Comparison of ENCODE assay signal across 21 cellular contexts in the genomic region with DNA sequence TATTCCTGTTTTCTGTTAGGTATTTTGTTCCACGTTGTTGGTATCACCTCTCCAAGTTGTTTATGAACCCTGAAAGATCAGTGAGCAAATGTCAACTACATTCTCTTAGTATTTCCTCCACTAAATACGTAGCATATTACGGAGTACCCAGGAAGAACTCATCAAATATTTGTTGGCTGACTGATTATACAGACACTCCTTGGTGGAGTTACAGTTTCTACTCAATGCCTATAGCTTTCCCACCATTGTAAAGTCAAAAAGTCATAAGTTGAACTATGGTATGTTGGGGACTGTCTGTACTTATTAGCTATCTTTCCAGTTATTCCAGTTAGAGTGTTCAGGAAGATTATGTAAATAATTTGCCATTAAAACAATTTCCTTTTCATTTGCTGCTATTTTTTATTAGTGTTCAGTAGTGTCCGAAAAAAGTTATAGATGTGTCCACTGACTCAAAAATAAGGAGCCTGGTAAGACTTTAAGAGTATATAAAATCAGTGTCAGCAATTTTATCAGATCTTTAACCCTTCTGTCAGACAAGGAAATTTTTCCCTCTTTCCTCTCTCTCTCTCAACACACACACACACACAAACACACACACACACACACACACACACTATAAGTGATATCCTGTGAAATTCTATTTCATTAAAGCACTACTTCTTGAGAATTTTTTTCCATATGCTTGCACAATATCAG. TPM values are rescaled to one million over a fixed set of nuclear protein-coding genes. Genes with fewer than 3 reads are reported as not detected.
DNase-seq lines count a peak whose midpoint lies in the region; ATAC-seq, FAIRE-seq and TF ChIP-seq lines count a peak whose summit lies in the region.
"Had no signal": no experiment of that assay in that cellular context is flagged by ENCODE, and none has a peak within 500 bp of the region (broad histone marks: within the 10 kb centered on the region; RNA-seq: fewer than 3 reads in every experiment).

No MANE protein-coding gene starts in this region.

- no peak for TF ChIP-seq EP300 in K562 (IDR thresholded peaks at IDR 0.05; ENCODE audit: low read length)

- H2AFZ ChIP-seq in K562 (ENCODE audit: low read depth, low read length), result no peak overlapping the region
- H2AFZ ChIP-seq: GM23338 had no signal

- no peak overlapping the region for H3K4me2 ChIP-seq in K562 (ENCODE audit: insufficient read depth, low read length)
- H3K4me2 ChIP-seq: GM23338 had no signal

- no peaks in the 10 kb centered on the region for H3K79me2 ChIP-seq in K562 (ENCODE audit: control insufficient read depth, insufficient read depth, low read length)

- H3K9me1 ChIP-seq in K562 (ENCODE audit: control insufficient read depth, insufficient read depth, low read length), result no peaks in the 10 kb centered on the region

- ATAC-seq in K562 (no peak), left colon (peak; percentile 47), HG03097 (IDR thresholded peaks at IDR 0.05; ENCODE audit: low FRiP score, unreplicated experiment) (no peak), Right ventricle myocardium inferior (no peak)
- ATAC-seq: GM23338 had no signal

- H3K4me1 ChIP-seq in K562 (replicated peaks in 1 of 2; ENCODE audit: control insufficient read depth in 2 of 2, insufficient read depth in 2 of 2, low read length in 2 of 2), result no peaks in the 10 kb centered on the region
- H3K4me1 ChIP-seq: Peyer's patch had no signal

- no peak for TF ChIP-seq CTCF in K562 (IDR thresholded peaks at IDR 0.05 in 2 of 3, conservative IDR thresholded peaks at IDR 0.05 in 1 of 3; ENCODE audit: insufficient read depth in 2 of 3, low read depth in 1 of 3, low read length in 3 of 3)

- POLR2A ChIA-PET in K562 (lab: Yijun Ruan, JAX), result no interaction called here

- no peak for TF ChIP-seq RAD21 in K562 (CRISPR knock-in tag; conservative IDR thresholded peaks at IDR 0.05 in 1 of 2, IDR thresholded peaks at IDR 0.05 in 1 of 2)

- TF ChIP-seq POLR2A in H54 (IDR thresholded peaks at IDR 0.05; ENCODE audit: low read depth, low read length) (no peak), K562 (conservative IDR thresholded peaks at IDR 0.05) (no peak)

- WGBS in K562 (ENCODE audit: insufficient coverage, low coverage, missing lambda C conversion rate), result 0% methylated on average over 4 of the region's 4 CpGs

- no peaks in the 10 kb centered on the region; a peak in 1 of 5 replicates for H3K27me3 ChIP-seq in K562 (ENCODE audit: control insufficient read depth in 2 of 2, insufficient read depth in 2 of 2, low read length in 2 of 2)
- H3K27me3 ChIP-seq: Peyer's patch had no signal

- H4K20me1 ChIP-seq in K562 (replicated peaks; ENCODE audit: control insufficient read depth, insufficient read depth, low read length), result no peaks in the 10 kb centered on the region

- FAIRE-seq in H54 (lab: Jason Lieb, UNC) (peak; percentile 52), K562 (lab: Jason Lieb, UNC) (no peak)
- FAIRE-seq: GM18507 had no signal

- H3K36me3 ChIP-seq in K562 (ENCODE audit: control insufficient read depth, insufficient read depth, low read length), result no peaks in the 10 kb centered on the region
- H3K36me3 ChIP-seq: Peyer's patch had no signal

- in situ Hi-C loops in K562 (cut with MboI), result no loop called here

- H3K9ac ChIP-seq in K562 (ENCODE audit: insufficient read depth in 1 of 2, low read depth in 2 of 2, low read length in 2 of 2), result no peak overlapping the region

- H3K4me3 ChIP-seq in K562, result no peak overlapping the region
- H3K4me3 ChIP-seq: GM23338, Peyer's patch had no signal

- intact Hi-C loops in K562 (cut with micrococcal nuclease) (no loop called here), left colon (cut with DNase I, micrococcal nuclease) (loop anchor here in 1 of 2 donors (10.0 kb wide), 1 partner anchor 206 kb away; no protein-coding TSS in a partner anchor), Right ventricle myocardium inferior (cut with DNase I) (no loop called here)

- peak; percentile 48 for DNase-seq in EH (ENCODE audit: low read depth)
- no peak for DNase-seq in H54 (ENCODE audit: insufficient read length, low spot score)
- no peak for DNase-seq in K562 (ENCODE audit: extremely low read depth in 1 of 4, low spot score in 3 of 4)
- no peak for DNase-seq in left colon
- DNase-seq in NCI-H1436 treated with DMSO at 0.1 percent for 48 hours (lab: John Stamatoyannopoulos, UW), result no peak
- no peak for DNase-seq in Right ventricle myocardium inferior (ENCODE audit: missing footprints)
- no peak for DNase-seq in activated CD4-positive, CD25-positive, alpha-beta regulatory T cell treated with anti-CD3 and anti-CD28 coated beads, Interleukin-2, amount 50 U/mL, for 72 hours
- DNase-seq: CD4-positive, CD25-positive, alpha-beta regulatory T cell; DMS79; HCEC 1CT; NCI-H1092; NCI-H146; NCI-H2029; NCI-H2171 treated with DMSO at 0.1 percent for 48 hours; NCI-H524 treated with DMSO at 0.1 percent for 48 hours; NCI-H82; Peyer's patch had no signal

- CTCF ChIA-PET in K562 (lab: Yijun Ruan, JAX; ENCODE audit: low intra/inter-chr PET ratio), result no interaction called here

- no peak overlapping the region for H3K27ac ChIP-seq in K562 (ENCODE audit: extremely low read depth, low read depth, low read length)
- H3K27ac ChIP-seq: Peyer's patch had no signal

- no TSS peak for BruUV-seq in K562 (replicated peaks; lab: Mats Ljungman, UMichigan)

- no peaks in the 10 kb centered on the region for H3K9me3 ChIP-seq in K562 (replicated peaks; ENCODE audit: control insufficient read depth, insufficient read depth, low read depth, low read length)
- H3K9me3 ChIP-seq: Peyer's patch had no signal

TF ChIP-seq in K562, 482 proteins besides CTCF, POLR2A, EP300 and RAD21 (continues in another document):
- no peak for TF ChIP-seq RBFOX2 (IDR thresholded peaks at IDR 0.05; ENCODE audit: low read depth, low read length)
- no peak for TF ChIP-seq HDAC6 (IDR thresholded peaks at IDR 0.05; ENCODE audit: low read depth, low read length)
- no peak for TF ChIP-seq GTF2F1 (IDR thresholded peaks at IDR 0.05; ENCODE audit: low read depth, low read length)
- TF ChIP-seq ZC3H4 (CRISPR knock-in tag; IDR thresholded peaks at IDR 0.05; ENCODE audit: borderline replicate concordance), result no peak
- no peak for TF ChIP-seq E2F6 (IDR thresholded peaks at IDR 0.05; ENCODE audit: borderline replicate concordance in 1 of 2, extremely low read depth in 1 of 2, insufficient read depth in 1 of 2, insufficient read length in 1 of 2, low read depth in 1 of 2, low read length in 1 of 2, poor library complexity in 1 of 2, severe bottlenecking in 1 of 2)
- peak; percentile 82 for TF ChIP-seq ZNF316 (IDR thresholded peaks at IDR 0.05)
- no peak for TF ChIP-seq NRF1 (conservative IDR thresholded peaks at IDR 0.05 in 1 of 2, IDR thresholded peaks at IDR 0.05 in 1 of 2)
- TF ChIP-seq IFI16 (CRISPR knock-in tag; IDR thresholded peaks at IDR 0.05), result no peak
- TF ChIP-seq STAG1 (CRISPR knock-in tag; IDR thresholded peaks at IDR 0.05; ENCODE audit: borderline replicate concordance), result no peak
- TF ChIP-seq ZNF23 (CRISPR knock-in tag; IDR thresholded peaks at IDR 0.05), result no peak
- TF ChIP-seq CBX3 (IDR thresholded peaks at IDR 0.05; ENCODE audit: borderline replicate concordance in 1 of 2, low read length in 2 of 2), result no peak
- TF ChIP-seq, protein P1, sequence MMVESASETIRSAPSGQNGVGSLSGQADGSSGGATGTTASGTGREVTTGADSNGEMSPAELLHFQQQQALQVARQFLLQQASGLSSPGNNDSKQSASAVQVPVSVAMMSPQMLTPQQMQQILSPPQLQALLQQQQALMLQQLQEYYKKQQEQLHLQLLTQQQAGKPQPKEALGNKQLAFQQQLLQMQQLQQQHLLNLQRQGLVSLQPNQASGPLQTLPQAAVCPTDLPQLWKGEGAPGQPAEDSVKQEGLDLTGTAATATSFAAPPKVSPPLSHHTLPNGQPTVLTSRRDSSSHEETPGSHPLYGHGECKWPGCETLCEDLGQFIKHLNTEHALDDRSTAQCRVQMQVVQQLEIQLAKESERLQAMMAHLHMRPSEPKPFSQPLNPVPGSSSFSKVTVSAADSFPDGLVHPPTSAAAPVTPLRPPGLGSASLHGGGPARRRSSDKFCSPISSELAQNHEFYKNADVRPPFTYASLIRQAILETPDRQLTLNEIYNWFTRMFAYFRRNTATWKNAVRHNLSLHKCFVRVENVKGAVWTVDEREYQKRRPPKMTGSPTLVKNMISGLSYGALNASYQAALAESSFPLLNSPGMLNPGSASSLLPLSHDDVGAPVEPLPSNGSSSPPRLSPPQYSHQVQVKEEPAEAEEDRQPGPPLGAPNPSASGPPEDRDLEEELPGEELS (CRISPR knock-in tag; IDR thresholded peaks at IDR 0.05; ENCODE audit: borderline replicate concordance), result no peak

RNA-seq across cellular contexts. Expression of gene APBA1, which starts 6.8 kb away (rescaled TPM):
- total RNA-seq in K562 (2011; cell fraction: chromatin; rRNA removed; ENCODE audit: low replicate concordance), result not detected in 2 replicates
- total RNA-seq in K562 (2011; cell fraction: nucleolus; rRNA removed), result not detected in 2 replicates
- total RNA-seq in K562 (2011; cell fraction: nucleoplasm; rRNA removed), result not detected in 2 replicates
- total RNA-seq in K562 (2014; rRNA removed) (not detected in 2 replicates), K562 (2014; rRNA removed; fragmentation: Illumina TruSeq; extraction: Trizol) (not detected in 2 replicates), K562 (2015; rRNA removed; fragmentation: Illumina TruSeq; extraction: Trizol) (not detected in 2 replicates), K562 (2021) (0.02 TPM in 1 of 2 replicates, not detected in the other), left colon (10 to 100 TPM; 11.9 to 14.4 TPM), Right ventricle myocardium inferior (2.8 TPM)
- polyA plus RNA-seq in K562 (2011; rRNA removed) (0.01 TPM in 2 replicates), K562 (2014; fragmentation: Illumina TruSeq; extraction: Trizol) (not detected in 2 replicates), K562 (2014; fragmentation: Nextera tagmentation; extraction: Ambion mirVana) (not detected), K562 (2014; rRNA removed) (not detected in 2 replicates)
- 0.01 TPM in 1 of 2 replicates, not detected in the other for polyA plus RNA-seq in K562 (2011; cell fraction: cytosol; rRNA removed)
- not detected in 2 replicates for polyA plus RNA-seq in K562 (2011; cell fraction: nucleus; rRNA removed)
- not detected in 2 replicates for polyA plus RNA-seq in K562 (2012)
- not detected in 2 replicates for polyA minus RNA-seq in K562 (2011; rRNA and poly(A)+ RNA removed)
- polyA minus RNA-seq in K562 (2011; cell fraction: cytosol; rRNA and poly(A)+ RNA removed), result not detected in 2 replicates
- polyA minus RNA-seq in K562 (2011; cell fraction: nucleus; rRNA and poly(A)+ RNA removed), result not detected in 2 replicates
- total RNA-seq: OCI-LY7 had no signal
- polyA plus RNA-seq: CD4-positive, CD25-positive, alpha-beta regulatory T cell had no signal
